21 cellular contexts compared by ENCODE assay signal in genomic region chr22:24376606-24377005, GRCh38.
"Had no signal": no experiment of that assay in that cellular context is flagged by ENCODE, and none has a peak within 500 bp of the region (broad histone marks: within the 10 kb centered on the region; RNA-seq: fewer than 3 reads in every experiment).

No MANE protein-coding gene starts in this region.

- H3K4me3 Mint-ChIP-seq: activated CD4-positive, alpha-beta memory T cell treated with anti-CD3 and anti-CD28 coated beads, Interleukin-2, amount 10 ng/mL, durations not matched to agents 7 days and 5 days; activated naive CD8-positive, alpha-beta T cell treated with anti-CD3 and anti-CD28 coated beads for 36 hours had no signal

- H3K9me3 Mint-ChIP-seq: naive B cell had no signal

- ATAC-seq: body of pancreas had no signal

- H3K27ac Mint-ChIP-seq: activated CD4-positive, alpha-beta memory T cell treated with anti-CD3 and anti-CD28 coated beads, Interleukin-2, amount 10 ng/mL, durations not matched to agents 7 days and 5 days; activated naive CD8-positive, alpha-beta T cell treated with anti-CD3 and anti-CD28 coated beads for 36 hours had no signal

- H3K9me3 ChIP-seq: body of pancreas, esophagus muscularis mucosa, neutrophil, sigmoid colon, spleen, stomach, testis, upper lobe of left lung had no signal

- H3K4me3 ChIP-seq: body of pancreas, coronary artery, esophagus muscularis mucosa, hepatocyte, lung, sigmoid colon, spleen, stomach, testis, upper lobe of left lung had no signal

- H3K27me3 ChIP-seq: body of pancreas, esophagus muscularis mucosa, hepatocyte, neutrophil, sigmoid colon, spleen, stomach, testis, upper lobe of left lung had no signal

- H3K4me1 Mint-ChIP-seq: naive B cell had no signal

- H3K4me1 ChIP-seq: body of pancreas, parathyroid adenoma, sigmoid colon, stomach, testis had no signal

- DNase-seq: activated CD4-positive, alpha-beta memory T cell treated with anti-CD3 and anti-CD28 coated beads, Interleukin-2, amount 10 ng/mL, durations not matched to agents 7 days and 5 days; activated CD4-positive, alpha-beta T cell treated with anti-CD3 and anti-CD28 coated beads for 4 hours; activated naive CD8-positive, alpha-beta T cell treated with anti-CD3 and anti-CD28 coated beads for 36 hours; amygdala; body of pancreas; caudate nucleus; effector CD4-positive, alpha-beta T cell; islet precursor cell; naive B cell; sigmoid colon; spleen; stomach; testis; upper lobe of left lung; WERI-Rb-1 had no signal

- H3K27ac ChIP-seq: body of pancreas, coronary artery, esophagus muscularis mucosa, hepatocyte, neutrophil, parathyroid adenoma, sigmoid colon, spleen, stomach, testis, upper lobe of left lung, WERI-Rb-1 had no signal

- H3K27me3 Mint-ChIP-seq: activated CD4-positive, alpha-beta memory T cell treated with anti-CD3 and anti-CD28 coated beads, Interleukin-2, amount 10 ng/mL, durations not matched to agents 7 days and 5 days; activated naive CD8-positive, alpha-beta T cell treated with anti-CD3 and anti-CD28 coated beads for 36 hours; naive B cell had no signal
